ENCODE assay signal across 19 cellular contexts in genomic region chr10:129758591-129759021, GRCh38.
A peak's percentile ranks its signal among the peaks of the same experiment; 100 is the strongest.
DNase-seq lines count a peak whose midpoint lies in the region; FAIRE-seq and TF ChIP-seq lines count a peak whose summit lies in the region.
"Had no signal": no experiment of that assay in that cellular context is flagged by ENCODE, and none has a peak within 500 bp of the region (broad histone marks: within the 10 kb centered on the region; RNA-seq: fewer than 3 reads in every experiment).

No MANE protein-coding gene starts in this region.

- no peak for FAIRE-seq in H54 (lab: Jason Lieb, UNC)
- FAIRE-seq: A549, GM12891 had no signal

- H3K36me3 ChIP-seq in KOPT-K1 (ENCODE audit: insufficient read depth, low read length) (peaks cover 7% of the 10 kb centered on the region; the same call in 1 of the 2 replicates), stomach (peaks cover 10 to 35% (median 31%) of the 10 kb centered on the region in 4 donors)
- H3K36me3 ChIP-seq: BE2C, ovary, thoracic aorta had no signal

- peaks cover 8% of the 10 kb centered on the region for H3K9me3 ChIP-seq in KOPT-K1 (ENCODE audit: insufficient read depth, low read length, poor library complexity, severe bottlenecking)
- H3K9me3 ChIP-seq in stomach: peaks cover 0 to 10% (median 3%) of the 10 kb centered on the region in 4 donors
- H3K9me3 ChIP-seq: BE2C had no signal

- H3K27ac ChIP-seq in KOPT-K1 (ENCODE audit: low read depth, low read length, poor library complexity, severe bottlenecking): peak overlapping the region; percentile 77
- H3K27ac ChIP-seq in stomach: no peak overlapping the region
- H3K27ac ChIP-seq: A549, ovary, thoracic aorta had no signal

- H3K27me3 ChIP-seq in stomach: no peaks in the 10 kb centered on the region
- H3K27me3 ChIP-seq: BE2C, ovary had no signal

- no peak for TF ChIP-seq EP300 in stomach (IDR thresholded peaks at IDR 0.05)

- in situ Hi-C loops in GM13977 (cut with MboI; ENCODE audit: low pct_unique_long_range_greater_than_20kb, low sequenced_read_pairs, unreplicated experiment): no loop called here

- TF ChIP-seq CTCF in lower leg skin (IDR thresholded peaks at IDR 0.05) (no peak), stomach (IDR thresholded peaks at IDR 0.05) (no peak), GM13977 (IDR thresholded peaks at IDR 0.05; ENCODE audit: extremely low read depth, insufficient read depth, missing control alignments) (no peak)

- intact Hi-C loops in lower leg skin (cut with DNase I; ENCODE audit: low total_unique reads) (no loop called here), stomach (cut with DNase I; ENCODE audit: low total_unique reads) (no loop called here)

- WGBS in lower leg skin, 2 donors: 96 to 99% methylated on average over 14 of the region's 14 CpGs
- 92 to 99% (median 94%) methylated on average over 12 to 14 of the region's 14 CpGs for WGBS in stomach, 5 donors

- H3K4me3 ChIP-seq in lower leg skin (ENCODE audit: low read depth, poor library complexity, severe bottlenecking) (no peak overlapping the region), stomach (no peak overlapping the region)
- H3K4me3 ChIP-seq: A549, GM23338, ovary, thoracic aorta had no signal

- peaks cover 0 to 9% (median 0%) of the 10 kb centered on the region in 4 donors for H3K4me1 ChIP-seq in stomach
- H3K4me1 ChIP-seq: A549, BE2C had no signal

- TF ChIP-seq POLR2A in lower leg skin (IDR thresholded peaks at IDR 0.05): no peak
- no peak for TF ChIP-seq POLR2A in stomach (IDR thresholded peaks at IDR 0.05)
- TF ChIP-seq POLR2A in H54 (IDR thresholded peaks at IDR 0.05; ENCODE audit: low read depth, low read length): no peak

- DNase-seq in activated CD8-positive, alpha-beta memory T cell treated with anti-CD3 and anti-CD28 coated beads for 24 hours: peak; percentile 15
- no peak for DNase-seq in activated CD8-positive, alpha-beta memory T cell treated with anti-CD3 and anti-CD28 coated beads, Interleukin-2, amount 50 U/mL, for 4 hours
- DNase-seq in lower leg skin (ENCODE audit: low spot score in 2 of 2) (peak; percentile 8 to 58), stomach (peak; percentile 22), H54 (ENCODE audit: insufficient read length, low spot score) (no peak), GM13977 (ENCODE audit: low spot score) (no peak)
- no peak for DNase-seq in stimulated activated naive CD4-positive, alpha-beta T cell (lab: John Stamatoyannopoulos, UW)
- DNase-seq: activated B cell treated with CpG ODN at 0.5 μM for 24 hours; activated naive CD8-positive, alpha-beta T cell treated with anti-CD3 and anti-CD28 coated beads for 36 hours; BE2C; DMS79 treated with DMSO at 0.1 percent for 48 hours; NCI-H187; ovary; T-helper 9 cell had no signal

Comparison
In these comparisons a context has a peak if more than half of its experiments do, and no peak if none do; other contexts are left out.
1. DNase-seq: peak in activated CD8-positive, alpha-beta memory T cell treated with anti-CD3 and anti-CD28 coated beads for 24 hours (single experiment), lower leg skin (2 of 2) and stomach (single experiment); none in activated CD8-positive, alpha-beta memory T cell treated with anti-CD3 and anti-CD28 coated beads, Interleukin-2, amount 50 U/mL, for 4 hours (single experiment), stimulated activated naive CD4-positive, alpha-beta T cell (0 of 6), H54 (single experiment) and GM13977 (single experiment).